8 cellular contexts compared by ENCODE assay signal in the genomic region with DNA sequence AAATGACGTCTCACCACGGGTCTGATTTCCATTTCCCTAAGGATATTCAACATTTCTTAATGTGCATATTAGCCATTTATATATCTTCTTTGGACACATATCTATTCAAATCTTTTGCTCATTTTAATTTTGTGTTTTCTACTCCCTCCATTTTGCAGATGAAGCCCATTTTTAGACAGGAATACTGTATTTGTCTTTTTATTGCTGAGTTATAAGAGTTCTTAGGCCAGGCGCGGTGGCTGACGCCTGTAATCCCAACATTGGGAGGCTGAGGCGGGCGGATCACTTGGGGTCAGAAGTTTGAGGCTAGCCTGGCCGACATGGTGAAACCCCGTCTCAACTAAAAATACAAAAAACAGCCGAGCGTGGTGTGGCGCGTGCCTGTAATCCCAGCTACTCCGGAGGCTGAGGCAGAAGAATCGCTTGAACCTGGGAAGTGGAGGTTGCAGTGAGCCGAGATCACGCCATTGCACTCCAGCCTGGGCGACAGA. TPM values are rescaled to one million over a fixed set of nuclear protein-coding genes. Genes with fewer than 3 reads are reported as not detected.
DNase-seq lines count a peak whose midpoint lies in the region; TF ChIP-seq lines count a peak whose summit lies in the region.
"Not testable (repeated sequence)": the region's sequence is repeated elsewhere in the genome, so short reads cannot be mapped to it uniquely, and the experiment has no call there.

No MANE protein-coding gene starts in this region.

- H3K27ac Mint-ChIP-seq in dendritic cell treated with granulocyte-macrophage colony-stimulating factor and Interleukin-4, amounts not matched to agents 40 ng/mL and 50 ng/mL, for 4 days = peak overlapping the region; percentile 95
- H3K27ac Mint-ChIP-seq in neural progenitor cell = not testable (repeated sequence)

- H3K9me3 Mint-ChIP-seq in dendritic cell treated with granulocyte-macrophage colony-stimulating factor and Interleukin-4, amounts not matched to agents 40 ng/mL and 50 ng/mL, for 4 days; neural progenitor cell: not testable (repeated sequence)

- not testable (repeated sequence) for TF ChIP-seq POLR2A in testis (IDR thresholded peaks at IDR 0.05)

- peak overlapping the region; percentile 87 for H3K9ac ChIP-seq in iPS-18a (ENCODE audit: low read length)
- not testable (repeated sequence) for H3K9ac ChIP-seq in neural progenitor cell

- H3K4me3 ChIP-seq in HFF-Myc (replicated peaks; ENCODE audit: low read depth, low read length) (peak overlapping the region; percentile 96), iPS-18a (ENCODE audit: low read length) (peak overlapping the region; percentile 79), neural progenitor cell (peak overlapping the region; percentile 99), testis (peak overlapping the region; percentile 88 to 98)

- not testable (repeated sequence) for H3K9me3 ChIP-seq in iPS-18a (ENCODE audit: control insufficient read depth, low read depth, low read length); neural progenitor cell (ENCODE audit: low read depth); testis

- H4K20me1 ChIP-seq in neural progenitor cell (ENCODE audit: low read depth) = peaks cover 41% of the 10 kb centered on the region

- peak overlapping the region; percentile 95 for H2AFZ ChIP-seq in neural progenitor cell (replicated peaks)

- H3K4me1 Mint-ChIP-seq in dendritic cell treated with granulocyte-macrophage colony-stimulating factor and Interleukin-4, amounts not matched to agents 40 ng/mL and 50 ng/mL, for 4 days (ENCODE audit: low read depth) = peaks cover 34% of the 10 kb centered on the region
- H3K4me1 Mint-ChIP-seq in neural progenitor cell = peaks cover 23% of the 10 kb centered on the region

- WGBS in testis, 2 donors = 10 to 12% methylated on average over 18 of the region's 18 CpGs

- peaks cover 44% of the 10 kb centered on the region for H3K79me2 ChIP-seq in neural progenitor cell (ENCODE audit: low read depth)

- H3K4me1 ChIP-seq in iPS-18a (ENCODE audit: control insufficient read depth, low read depth, low read length); testis: not testable (repeated sequence)
- H3K4me1 ChIP-seq in neural progenitor cell = peaks cover 14% of the 10 kb centered on the region

- peak; percentile 48 for DNase-seq in DMS53 (lab: John Stamatoyannopoulos, UW)
- DNase-seq in HFF-Myc (ENCODE audit: extremely low read depth, low read depth) = not testable (repeated sequence)
- DNase-seq in NCI-H526 (lab: John Stamatoyannopoulos, UW) = peak; percentile 43 to 59
- peak; percentile 69 for DNase-seq in activated CD8-positive, alpha-beta memory T cell treated with anti-CD3 and anti-CD28 coated beads for 24 hours
- peak; percentile 24 for DNase-seq in neural progenitor cell (ENCODE audit: low spot score)
- DNase-seq in testis = peak; percentile 24

- H3K4me3 Mint-ChIP-seq in dendritic cell treated with granulocyte-macrophage colony-stimulating factor and Interleukin-4, amounts not matched to agents 40 ng/mL and 50 ng/mL, for 4 days = peak overlapping the region; percentile 95
- peak overlapping the region; percentile 97 for H3K4me3 Mint-ChIP-seq in neural progenitor cell

- not testable (repeated sequence) for H3K36me3 ChIP-seq in iPS-18a (ENCODE audit: control insufficient read depth, low read depth, low read length); neural progenitor cell; testis (ENCODE audit: low read depth, missing control alignments)

- H3K27me3 ChIP-seq in iPS-18a (ENCODE audit: control insufficient read depth, insufficient read depth, low read length); neural progenitor cell; testis: not testable (repeated sequence)

- peaks cover 21% of the 10 kb centered on the region for H3K36me3 Mint-ChIP-seq in dendritic cell treated with granulocyte-macrophage colony-stimulating factor and Interleukin-4, amounts not matched to agents 40 ng/mL and 50 ng/mL, for 4 days (ENCODE audit: low read depth)
- not testable (repeated sequence) for H3K36me3 Mint-ChIP-seq in neural progenitor cell

- not testable (repeated sequence) for H3K27ac ChIP-seq in iPS-18a (ENCODE audit: low read length); neural progenitor cell
- H3K27ac ChIP-seq in testis = peak overlapping the region; percentile 96 to 99

- H3K27me3 Mint-ChIP-seq in dendritic cell treated with granulocyte-macrophage colony-stimulating factor and Interleukin-4, amounts not matched to agents 40 ng/mL and 50 ng/mL, for 4 days; neural progenitor cell (ENCODE audit: insufficient read depth, low read depth): not testable (repeated sequence)

- intact Hi-C loops in dendritic cell treated with granulocyte-macrophage colony-stimulating factor and Interleukin-4, amounts not matched to agents 40 ng/mL and 50 ng/mL, for 4 days (cut with micrococcal nuclease) = loop anchor here (2.0 to 5.0 kb wide), 2 partner anchors 135 to 169 kb away; a partner anchor contains a TSS
- intact Hi-C loops in testis (cut with DNase I; ENCODE audit: low total_unique reads) = not testable (repeated sequence)

- peak overlapping the region; percentile 88 for H3K4me2 ChIP-seq in neural progenitor cell

- not testable (repeated sequence) for TF ChIP-seq CTCF in HFF-Myc (IDR thresholded peaks at IDR 0.05; ENCODE audit: low read depth, low read length, missing control alignments); neural progenitor cell (IDR thresholded peaks at IDR 0.05); testis (IDR thresholded peaks at IDR 0.05)

- H3F3A ChIP-seq in neural progenitor cell (ENCODE audit: low read depth) = not testable (repeated sequence)

RNA-seq across cellular contexts. Expression of a gene that starts 0.6 kb away (rescaled TPM):
- total RNA-seq in neural progenitor cell (ENCODE audit: low replicate concordance) = 97.8 and 112 TPM in 2 replicates
- total RNA-seq in testis = 100 to 1,000 TPM; 107 TPM
- polyA plus RNA-seq in testis (ENCODE audit: insufficient read depth, low read depth, low replicate concordance) = 128 TPM

RNA-seq across cellular contexts. Expression of a gene that starts 5.9 kb away (rescaled TPM):
- total RNA-seq in neural progenitor cell (ENCODE audit: low replicate concordance) = 40.1 and 47.5 TPM in 2 replicates
- 10 to 100 TPM; 47.7 to 59.4 TPM for total RNA-seq in testis
- polyA plus RNA-seq in testis (ENCODE audit: insufficient read depth, low read depth, low replicate concordance) = 65.0 TPM

RNA-seq across cellular contexts. Expression of a gene that starts 35.8 kb away (rescaled TPM):
- total RNA-seq in neural progenitor cell (ENCODE audit: low replicate concordance) (35.7 and 100 TPM in 2 replicates), testis (100 to 1,000 TPM in 1 of 2 donors, 10 to 100 TPM in 1; 95.9 to 102 TPM)
- 51.1 TPM for polyA plus RNA-seq in testis (ENCODE audit: insufficient read depth, low read depth, low replicate concordance)

RNA-seq across cellular contexts. Expression of a gene that starts 40.6 kb away (rescaled TPM):
- total RNA-seq in neural progenitor cell (ENCODE audit: low replicate concordance) (28.2 and 29.0 TPM in 2 replicates), testis (10 to 100 TPM; 33.1 to 46.8 TPM)
- polyA plus RNA-seq in testis (ENCODE audit: insufficient read depth, low read depth, low replicate concordance) = 16.4 TPM

RNA-seq across cellular contexts. Expression of a gene that starts 44.4 kb away (rescaled TPM):
- total RNA-seq in neural progenitor cell (ENCODE audit: low replicate concordance) = 0.62 TPM in 1 of 2 replicates, not detected in the other
- total RNA-seq in testis = 1 to 10 TPM; 4.9 to 5.7 TPM
- not detected for polyA plus RNA-seq in testis (ENCODE audit: insufficient read depth, low read depth, low replicate concordance)
